ENCODE assay signal across 1 cellular context in the genomic region with DNA sequence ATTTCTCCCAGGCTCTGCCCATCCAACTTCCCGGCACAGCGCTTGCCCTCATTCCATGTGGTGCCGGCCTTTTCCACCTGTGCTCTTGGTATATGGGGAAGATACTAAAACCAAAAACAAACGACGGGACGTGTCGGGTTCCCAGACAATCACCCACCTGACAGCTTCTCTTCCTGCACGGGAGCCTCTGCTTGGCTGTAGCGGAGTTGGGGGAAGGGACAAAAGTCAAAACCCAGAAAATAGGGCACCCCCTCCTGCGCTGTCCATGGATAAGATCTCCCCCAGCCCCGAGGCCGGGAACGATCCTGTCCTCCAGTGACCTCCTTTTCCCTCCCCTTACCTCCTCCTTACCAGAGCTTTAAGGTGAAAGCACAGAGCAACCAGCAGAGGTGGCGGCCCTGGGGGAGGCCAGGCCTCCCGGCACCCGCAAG.
A peak's percentile ranks its signal among the peaks of the same experiment; 100 is the strongest.
TF ChIP-seq lines count a peak whose summit lies in the region.

No MANE protein-coding gene starts in this region.

TF ChIP-seq in K562, 482 proteins besides CTCF, POLR2A, EP300 and RAD21:
- TF ChIP-seq KAT7 (CRISPR knock-in tag; IDR thresholded peaks at IDR 0.05; ENCODE audit: borderline replicate concordance) = 0 out of 2 replicates have a peak, but pooled peaks have one; percentile 52
- peak in 2 of 3 experiments; percentile 28 to 38 for TF ChIP-seq YY1 (IDR thresholded peaks at IDR 0.05; ENCODE audit: borderline replicate concordance in 1 of 3, control insufficient read depth in 1 of 3, extremely low read depth in 1 of 3, insufficient read depth in 3 of 3, insufficient read length in 1 of 3, insufficient replicate concordance in 2 of 3, low read depth in 1 of 3, low read length in 2 of 3)
- peak; percentile 40; the same call in 1 of the 2 replicates for TF ChIP-seq RNF2 (IDR thresholded peaks at IDR 0.05)
- peak; percentile 37; the same call in 1 of the 2 replicates for TF ChIP-seq GATA2 (CRISPR knock-in tag; IDR thresholded peaks at IDR 0.05)
- TF ChIP-seq, protein P1, sequence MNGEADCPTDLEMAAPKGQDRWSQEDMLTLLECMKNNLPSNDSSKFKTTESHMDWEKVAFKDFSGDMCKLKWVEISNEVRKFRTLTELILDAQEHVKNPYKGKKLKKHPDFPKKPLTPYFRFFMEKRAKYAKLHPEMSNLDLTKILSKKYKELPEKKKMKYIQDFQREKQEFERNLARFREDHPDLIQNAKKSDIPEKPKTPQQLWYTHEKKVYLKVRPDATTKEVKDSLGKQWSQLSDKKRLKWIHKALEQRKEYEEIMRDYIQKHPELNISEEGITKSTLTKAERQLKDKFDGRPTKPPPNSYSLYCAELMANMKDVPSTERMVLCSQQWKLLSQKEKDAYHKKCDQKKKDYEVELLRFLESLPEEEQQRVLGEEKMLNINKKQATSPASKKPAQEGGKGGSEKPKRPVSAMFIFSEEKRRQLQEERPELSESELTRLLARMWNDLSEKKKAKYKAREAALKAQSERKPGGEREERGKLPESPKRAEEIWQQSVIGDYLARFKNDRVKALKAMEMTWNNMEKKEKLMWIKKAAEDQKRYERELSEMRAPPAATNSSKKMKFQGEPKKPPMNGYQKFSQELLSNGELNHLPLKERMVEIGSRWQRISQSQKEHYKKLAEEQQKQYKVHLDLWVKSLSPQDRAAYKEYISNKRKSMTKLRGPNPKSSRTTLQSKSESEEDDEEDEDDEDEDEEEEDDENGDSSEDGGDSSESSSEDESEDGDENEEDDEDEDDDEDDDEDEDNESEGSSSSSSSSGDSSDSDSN (IDR thresholded peaks at IDR 0.05; ENCODE audit: borderline replicate concordance in 1 of 2, low read depth in 2 of 2, low read length in 2 of 2) = 0 out of 4 replicates have a peak, but pooled peaks of 1 of the 2 experiments have one; percentile 24
- TF ChIP-seq, protein P2, sequence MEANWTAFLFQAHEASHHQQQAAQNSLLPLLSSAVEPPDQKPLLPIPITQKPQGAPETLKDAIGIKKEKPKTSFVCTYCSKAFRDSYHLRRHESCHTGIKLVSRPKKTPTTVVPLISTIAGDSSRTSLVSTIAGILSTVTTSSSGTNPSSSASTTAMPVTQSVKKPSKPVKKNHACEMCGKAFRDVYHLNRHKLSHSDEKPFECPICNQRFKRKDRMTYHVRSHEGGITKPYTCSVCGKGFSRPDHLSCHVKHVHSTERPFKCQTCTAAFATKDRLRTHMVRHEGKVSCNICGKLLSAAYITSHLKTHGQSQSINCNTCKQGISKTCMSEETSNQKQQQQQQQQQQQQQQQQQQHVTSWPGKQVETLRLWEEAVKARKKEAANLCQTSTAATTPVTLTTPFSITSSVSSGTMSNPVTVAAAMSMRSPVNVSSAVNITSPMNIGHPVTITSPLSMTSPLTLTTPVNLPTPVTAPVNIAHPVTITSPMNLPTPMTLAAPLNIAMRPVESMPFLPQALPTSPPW (CRISPR knock-in tag; IDR thresholded peaks at IDR 0.05) = peak; percentile 55
- no peak for TF ChIP-seq ZNF699 (CRISPR knock-in tag; IDR thresholded peaks at IDR 0.05; ENCODE audit: insufficient replicate concordance)
- TF ChIP-seq NR2C1 (IDR thresholded peaks at IDR 0.05) = no peak
- TF ChIP-seq NR2C1 (tag; IDR thresholded peaks at IDR 0.05) = 0 out of 2 replicates have a peak, but pooled peaks have one; percentile 8
- TF ChIP-seq, protein P3, sequence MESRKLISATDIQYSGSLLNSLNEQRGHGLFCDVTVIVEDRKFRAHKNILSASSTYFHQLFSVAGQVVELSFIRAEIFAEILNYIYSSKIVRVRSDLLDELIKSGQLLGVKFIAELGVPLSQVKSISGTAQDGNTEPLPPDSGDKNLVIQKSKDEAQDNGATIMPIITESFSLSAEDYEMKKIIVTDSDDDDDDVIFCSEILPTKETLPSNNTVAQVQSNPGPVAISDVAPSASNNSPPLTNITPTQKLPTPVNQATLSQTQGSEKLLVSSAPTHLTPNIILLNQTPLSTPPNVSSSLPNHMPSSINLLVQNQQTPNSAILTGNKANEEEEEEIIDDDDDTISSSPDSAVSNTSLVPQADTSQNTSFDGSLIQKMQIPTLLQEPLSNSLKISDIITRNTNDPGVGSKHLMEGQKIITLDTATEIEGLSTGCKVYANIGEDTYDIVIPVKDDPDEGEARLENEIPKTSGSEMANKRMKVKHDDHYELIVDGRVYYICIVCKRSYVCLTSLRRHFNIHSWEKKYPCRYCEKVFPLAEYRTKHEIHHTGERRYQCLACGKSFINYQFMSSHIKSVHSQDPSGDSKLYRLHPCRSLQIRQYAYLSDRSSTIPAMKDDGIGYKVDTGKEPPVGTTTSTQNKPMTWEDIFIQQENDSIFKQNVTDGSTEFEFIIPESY (CRISPR knock-in tag; IDR thresholded peaks at IDR 0.05) = 0 out of 2 replicates have a peak, but pooled peaks have one; percentile 19
- TF ChIP-seq, protein P4, sequence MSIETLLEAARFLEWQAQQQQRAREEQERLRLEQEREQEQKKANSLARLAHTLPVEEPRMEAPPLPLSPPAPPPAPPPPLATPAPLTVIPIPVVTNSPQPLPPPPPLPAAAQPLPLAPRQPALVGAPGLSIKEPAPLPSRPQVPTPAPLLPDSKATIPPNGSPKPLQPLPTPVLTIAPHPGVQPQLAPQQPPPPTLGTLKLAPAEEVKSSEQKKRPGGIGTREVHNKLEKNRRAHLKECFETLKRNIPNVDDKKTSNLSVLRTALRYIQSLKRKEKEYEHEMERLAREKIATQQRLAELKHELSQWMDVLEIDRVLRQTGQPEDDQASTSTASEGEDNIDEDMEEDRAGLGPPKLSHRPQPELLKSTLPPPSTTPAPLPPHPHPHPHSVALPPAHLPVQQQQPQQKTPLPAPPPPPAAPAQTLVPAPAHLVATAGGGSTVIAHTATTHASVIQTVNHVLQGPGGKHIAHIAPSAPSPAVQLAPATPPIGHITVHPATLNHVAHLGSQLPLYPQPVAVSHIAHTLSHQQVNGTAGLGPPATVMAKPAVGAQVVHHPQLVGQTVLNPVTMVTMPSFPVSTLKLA (conservative IDR thresholded peaks at IDR 0.05) = peak in 1 of 2 experiments; percentile 53; a peak in 2 of 4 replicates
- 0 out of 2 replicates have a peak, but pooled peaks have one; percentile 8 for TF ChIP-seq KLF13 (tag; IDR thresholded peaks at IDR 0.05; ENCODE audit: borderline replicate concordance, low read depth)
- TF ChIP-seq ZBTB8A (IDR thresholded peaks at IDR 0.05; ENCODE audit: partially characterized antibody) = no peak
- no peak for TF ChIP-seq CBFB (CRISPR knock-in tag; IDR thresholded peaks at IDR 0.05)
- TF ChIP-seq ZSCAN29 (IDR thresholded peaks at IDR 0.05) = no peak
- TF ChIP-seq CTBP1 (IDR thresholded peaks at IDR 0.05; ENCODE audit: borderline replicate concordance) = peak; percentile 10; the same call in 1 of the 2 replicates
- TF ChIP-seq, protein P5, sequence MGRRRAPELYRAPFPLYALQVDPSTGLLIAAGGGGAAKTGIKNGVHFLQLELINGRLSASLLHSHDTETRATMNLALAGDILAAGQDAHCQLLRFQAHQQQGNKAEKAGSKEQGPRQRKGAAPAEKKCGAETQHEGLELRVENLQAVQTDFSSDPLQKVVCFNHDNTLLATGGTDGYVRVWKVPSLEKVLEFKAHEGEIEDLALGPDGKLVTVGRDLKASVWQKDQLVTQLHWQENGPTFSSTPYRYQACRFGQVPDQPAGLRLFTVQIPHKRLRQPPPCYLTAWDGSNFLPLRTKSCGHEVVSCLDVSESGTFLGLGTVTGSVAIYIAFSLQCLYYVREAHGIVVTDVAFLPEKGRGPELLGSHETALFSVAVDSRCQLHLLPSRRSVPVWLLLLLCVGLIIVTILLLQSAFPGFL (CRISPR knock-in tag; IDR thresholded peaks at IDR 0.05) = 0 out of 2 replicates have a peak, but pooled peaks have one; percentile 47
- peak; percentile 63; the same call in 1 of the 2 replicates for TF ChIP-seq ZBTB1 (CRISPR knock-in tag; IDR thresholded peaks at IDR 0.05; ENCODE audit: borderline replicate concordance, low read depth)
- 0 out of 2 replicates have a peak, but pooled peaks have one; percentile 13 for TF ChIP-seq NBN (IDR thresholded peaks at IDR 0.05; ENCODE audit: low read depth)
- no peak for TF ChIP-seq TEAD1 (CRISPR knock-in tag; IDR thresholded peaks at IDR 0.05)
- TF ChIP-seq, protein P6, sequence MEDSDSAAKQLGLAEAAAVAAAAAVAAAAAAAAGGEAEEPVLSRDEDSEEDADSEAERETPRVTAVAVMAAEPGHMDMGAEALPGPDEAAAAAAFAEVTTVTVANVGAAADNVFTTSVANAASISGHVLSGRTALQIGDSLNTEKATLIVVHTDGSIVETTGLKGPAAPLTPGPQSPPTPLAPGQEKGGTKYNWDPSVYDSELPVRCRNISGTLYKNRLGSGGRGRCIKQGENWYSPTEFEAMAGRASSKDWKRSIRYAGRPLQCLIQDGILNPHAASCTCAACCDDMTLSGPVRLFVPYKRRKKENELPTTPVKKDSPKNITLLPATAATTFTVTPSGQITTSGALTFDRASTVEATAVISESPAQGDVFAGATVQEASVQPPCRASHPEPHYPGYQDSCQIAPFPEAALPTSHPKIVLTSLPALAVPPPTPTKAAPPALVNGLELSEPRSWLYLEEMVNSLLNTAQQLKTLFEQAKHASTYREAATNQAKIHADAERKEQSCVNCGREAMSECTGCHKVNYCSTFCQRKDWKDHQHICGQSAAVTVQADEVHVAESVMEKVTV (CRISPR knock-in tag; IDR thresholded peaks at IDR 0.05) = no peak
- no peak for TF ChIP-seq GTF2E2 (tag; IDR thresholded peaks at IDR 0.05)
- TF ChIP-seq CHD1 (IDR thresholded peaks at IDR 0.05; ENCODE audit: low read length) = peak; percentile 77
- TF ChIP-seq, protein P7, sequence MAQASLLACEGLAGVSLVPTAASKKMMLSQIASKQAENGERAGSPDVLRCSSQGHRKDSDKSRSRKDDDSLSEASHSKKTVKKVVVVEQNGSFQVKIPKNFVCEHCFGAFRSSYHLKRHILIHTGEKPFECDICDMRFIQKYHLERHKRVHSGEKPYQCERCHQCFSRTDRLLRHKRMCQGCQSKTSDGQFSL (CRISPR knock-in tag; IDR thresholded peaks at IDR 0.05) = no peak
- TF ChIP-seq, protein P7 (tag; IDR thresholded peaks at IDR 0.05) = 0 out of 4 replicates have a peak, but pooled peaks of 1 of the 2 experiments have one; percentile 45
- TF ChIP-seq CREB1 (IDR thresholded peaks at IDR 0.05) = no peak
- no peak; the same call in 1 of the 2 replicates for TF ChIP-seq CREB1 (CRISPR knock-in tag; IDR thresholded peaks at IDR 0.05)
- TF ChIP-seq ARID2 (IDR thresholded peaks at IDR 0.05) = no peak
- 0 out of 2 replicates have a peak, but pooled peaks have one; percentile 11 for TF ChIP-seq ZNF175 (CRISPR knock-in tag; IDR thresholded peaks at IDR 0.05; ENCODE audit: low read depth)
- TF ChIP-seq SP1 (CRISPR knock-in tag; IDR thresholded peaks at IDR 0.05) = peak; percentile 9; the same call in 1 of the 2 replicates
- TF ChIP-seq SIN3A (IDR thresholded peaks at IDR 0.05; ENCODE audit: borderline replicate concordance in 2 of 2, control insufficient read depth in 1 of 2, low read depth in 2 of 2, low read length in 2 of 2) = peak in 1 of 2 experiments; percentile 71; a peak in 2 of 4 replicates
- TF ChIP-seq NRF1 (conservative IDR thresholded peaks at IDR 0.05 in 1 of 2, IDR thresholded peaks at IDR 0.05 in 1 of 2) = no peak
- TF ChIP-seq, protein P8, sequence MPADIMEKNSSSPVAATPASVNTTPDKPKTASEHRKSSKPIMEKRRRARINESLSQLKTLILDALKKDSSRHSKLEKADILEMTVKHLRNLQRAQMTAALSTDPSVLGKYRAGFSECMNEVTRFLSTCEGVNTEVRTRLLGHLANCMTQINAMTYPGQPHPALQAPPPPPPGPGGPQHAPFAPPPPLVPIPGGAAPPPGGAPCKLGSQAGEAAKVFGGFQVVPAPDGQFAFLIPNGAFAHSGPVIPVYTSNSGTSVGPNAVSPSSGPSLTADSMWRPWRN (IDR thresholded peaks at IDR 0.05; ENCODE audit: low read depth) = no peak
- TF ChIP-seq NFIX (CRISPR knock-in tag; IDR thresholded peaks at IDR 0.05; ENCODE audit: low read depth) = no peak
- no peak for TF ChIP-seq TCF7 (IDR thresholded peaks at IDR 0.05; ENCODE audit: borderline replicate concordance)
- TF ChIP-seq SMC3 (conservative IDR thresholded peaks at IDR 0.05; ENCODE audit: insufficient read depth, low read depth, low read length) = 0 out of 2 replicates have a peak, but pooled peaks have one; percentile 6
- 0 out of 2 replicates have a peak, but pooled peaks have one; percentile 32 for TF ChIP-seq MYC (IDR thresholded peaks at IDR 0.05; ENCODE audit: low read depth, low read length)
- TF ChIP-seq MYC (CRISPR knock-in tag; IDR thresholded peaks at IDR 0.05; ENCODE audit: borderline replicate concordance, low read depth) = peak; percentile 81; the same call in 1 of the 2 replicates
- no peak for TF ChIP-seq ZFPM2 (CRISPR knock-in tag; IDR thresholded peaks at IDR 0.05)
- TF ChIP-seq, protein P9, sequence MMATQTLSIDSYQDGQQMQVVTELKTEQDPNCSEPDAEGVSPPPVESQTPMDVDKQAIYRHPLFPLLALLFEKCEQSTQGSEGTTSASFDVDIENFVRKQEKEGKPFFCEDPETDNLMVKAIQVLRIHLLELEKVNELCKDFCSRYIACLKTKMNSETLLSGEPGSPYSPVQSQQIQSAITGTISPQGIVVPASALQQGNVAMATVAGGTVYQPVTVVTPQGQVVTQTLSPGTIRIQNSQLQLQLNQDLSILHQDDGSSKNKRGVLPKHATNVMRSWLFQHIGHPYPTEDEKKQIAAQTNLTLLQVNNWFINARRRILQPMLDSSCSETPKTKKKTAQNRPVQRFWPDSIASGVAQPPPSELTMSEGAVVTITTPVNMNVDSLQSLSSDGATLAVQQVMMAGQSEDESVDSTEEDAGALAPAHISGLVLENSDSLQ (IDR thresholded peaks at IDR 0.05) = 0 out of 2 replicates have a peak, but pooled peaks have one; percentile 15
- peak; percentile 43; the same call in 1 of the 2 replicates for TF ChIP-seq CBX1 (IDR thresholded peaks at IDR 0.05; ENCODE audit: low read depth)
- TF ChIP-seq, protein P10, sequence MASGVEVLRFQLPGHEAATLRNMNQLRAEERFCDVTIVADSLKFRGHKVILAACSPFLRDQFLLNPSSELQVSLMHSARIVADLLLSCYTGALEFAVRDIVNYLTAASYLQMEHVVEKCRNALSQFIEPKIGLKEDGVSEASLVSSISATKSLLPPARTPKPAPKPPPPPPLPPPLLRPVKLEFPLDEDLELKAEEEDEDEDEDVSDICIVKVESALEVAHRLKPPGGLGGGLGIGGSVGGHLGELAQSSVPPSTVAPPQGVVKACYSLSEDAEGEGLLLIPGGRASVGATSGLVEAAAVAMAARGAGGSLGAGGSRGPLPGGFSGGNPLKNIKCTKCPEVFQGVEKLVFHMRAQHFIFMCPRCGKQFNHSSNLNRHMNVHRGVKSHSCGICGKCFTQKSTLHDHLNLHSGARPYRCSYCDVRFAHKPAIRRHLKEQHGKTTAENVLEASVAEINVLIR (CRISPR knock-in tag; IDR thresholded peaks at IDR 0.05) = no peak
